Comparison of ENCODE assay signal across 9 cellular contexts in the genomic region with DNA sequence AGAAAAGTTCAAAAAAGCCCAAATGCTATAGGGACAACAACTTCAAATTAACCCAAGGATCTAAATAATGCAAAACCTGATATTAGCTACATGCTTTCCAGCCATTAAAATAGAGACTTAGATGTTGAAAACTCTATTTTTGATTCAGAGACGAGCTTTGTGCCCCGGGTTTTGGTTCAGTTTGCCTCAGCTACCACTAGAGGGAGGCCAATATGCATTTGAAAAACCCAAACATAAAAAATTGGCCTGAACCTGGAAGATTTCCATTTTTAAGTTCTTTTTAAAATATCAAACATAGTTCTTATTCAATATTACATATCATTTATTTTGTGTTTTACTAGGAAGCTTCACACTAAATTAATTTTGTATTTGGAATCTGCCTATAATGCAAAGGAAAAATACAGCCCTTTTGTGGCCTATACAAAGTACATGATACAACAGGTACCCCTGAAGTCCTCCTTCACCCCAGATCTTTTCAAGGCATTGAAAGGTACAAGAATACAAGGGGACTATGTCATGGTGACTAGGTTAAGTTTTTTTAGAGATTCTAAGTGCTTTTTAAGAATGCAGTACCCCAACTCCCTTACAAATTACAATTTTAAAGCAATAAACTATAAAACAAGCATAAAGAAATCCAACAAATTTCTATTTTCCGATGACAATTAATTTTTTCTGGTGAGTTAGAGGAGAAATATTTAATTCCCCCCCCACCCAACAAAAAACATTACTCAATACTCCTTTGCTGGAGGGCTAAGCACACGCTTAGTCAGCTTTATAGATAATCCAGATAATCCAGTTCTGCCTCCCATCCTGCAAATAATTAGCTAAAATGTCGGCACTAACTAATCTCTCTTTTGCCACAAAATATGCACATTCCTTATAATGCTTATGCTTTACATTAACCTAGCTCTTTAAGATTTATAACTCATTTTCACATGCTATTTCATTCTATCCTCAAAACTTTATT.
DNase-seq lines count a peak whose midpoint lies in the region; ATAC-seq and TF ChIP-seq lines count a peak whose summit lies in the region.
"Had no signal": no experiment of that assay in that cellular context is flagged by ENCODE, and none has a peak within 500 bp of the region (broad histone marks: within the 10 kb centered on the region; RNA-seq: fewer than 3 reads in every experiment).

No MANE protein-coding gene starts in this region.

- no peak overlapping the region for H3K4me3 Mint-ChIP-seq in endodermal cell
- H3K4me3 Mint-ChIP-seq in nephron = no peak overlapping the region
- H3K4me3 Mint-ChIP-seq: activated naive CD8-positive, alpha-beta T cell treated with anti-CD3 and anti-CD28 coated beads, Interleukin-2, amount 10 ng/mL, durations not matched to agents 7 days and 5 days had no signal

- H3K4me1 Mint-ChIP-seq in endodermal cell = peaks cover 57% of the 10 kb centered on the region
- peaks cover 26% of the 10 kb centered on the region for H3K4me1 Mint-ChIP-seq in nephron

- H3K27ac ChIP-seq in endodermal cell (ENCODE audit: low read depth, low read length) = no peak overlapping the region

- H3K9ac ChIP-seq in endodermal cell (ENCODE audit: extremely low read depth, low read length, poor library complexity, severe bottlenecking) = no peak overlapping the region

- peaks cover 17% of the 10 kb centered on the region for H3K4me1 ChIP-seq in endodermal cell (ENCODE audit: control insufficient read depth, insufficient read depth, low read length)

- TF ChIP-seq CTCF in endodermal cell (conservative IDR thresholded peaks at IDR 0.05) = peak; percentile 98
- peak; percentile 91 to 97 (median 94) for TF ChIP-seq CTCF in nephron (IDR thresholded peaks at IDR 0.05; ENCODE audit: unreplicated experiment in 3 of 3)

- DNase-seq in SIG-M5 treated with dmso at 0.1 percent for 504 hours (lab: John Stamatoyannopoulos, UW; ENCODE audit: unreplicated experiment) (peak; percentile 47), SIG-M5 (lab: John Stamatoyannopoulos, UW) (no peak), HT-29 (ENCODE audit: low spot score) (peak; percentile 63), SKM-1 treated with dmso at 0.1 percent for 144 hours (lab: John Stamatoyannopoulos, UW; ENCODE audit: unreplicated experiment) (peak; percentile 32), endodermal cell (peak; percentile 60)
- DNase-seq: activated naive CD8-positive, alpha-beta T cell treated with anti-CD3 and anti-CD28 coated beads, Interleukin-2, amount 10 ng/mL, durations not matched to agents 7 days and 5 days had no signal

- 52 to 56% methylated on average over 4 of the region's 5 CpGs for WGBS in endodermal cell (ENCODE audit: insufficient coverage in 1 of 2, insufficient read length in 1 of 2), 2 experiments

- H3K36me3 Mint-ChIP-seq in endodermal cell (ENCODE audit: low read depth) = peaks cover 5% of the 10 kb centered on the region
- no peaks in the 10 kb centered on the region for H3K36me3 Mint-ChIP-seq in nephron (ENCODE audit: low read depth)
- H3K36me3 Mint-ChIP-seq: activated naive CD8-positive, alpha-beta T cell treated with anti-CD3 and anti-CD28 coated beads, Interleukin-2, amount 10 ng/mL, durations not matched to agents 7 days and 5 days had no signal

- no peak for ATAC-seq in HG03439 (IDR thresholded peaks at IDR 0.05; ENCODE audit: unreplicated experiment)
- ATAC-seq in HG03196 (IDR thresholded peaks at IDR 0.05; ENCODE audit: unreplicated experiment) = no peak

- H3K9me3 Mint-ChIP-seq in endodermal cell = no peaks in the 10 kb centered on the region
- H3K9me3 Mint-ChIP-seq in nephron = no peaks in the 10 kb centered on the region
- H3K9me3 Mint-ChIP-seq: activated naive CD8-positive, alpha-beta T cell treated with anti-CD3 and anti-CD28 coated beads, Interleukin-2, amount 10 ng/mL, durations not matched to agents 7 days and 5 days had no signal

- H3K4me3 ChIP-seq in endodermal cell (ENCODE audit: low read length) = no peak overlapping the region

- no peaks in the 10 kb centered on the region for H3K27me3 ChIP-seq in endodermal cell (ENCODE audit: control insufficient read depth, insufficient read depth, low read length, poor library complexity, severe bottlenecking)

- no peaks in the 10 kb centered on the region for H3K9me3 ChIP-seq in endodermal cell (ENCODE audit: control insufficient read depth, low read length)

- H3K27me3 Mint-ChIP-seq in endodermal cell (ENCODE audit: insufficient read depth) (no peaks in the 10 kb centered on the region), nephron (ENCODE audit: low read depth) (peaks cover 4% of the 10 kb centered on the region)

- no peak overlapping the region for H3K27ac Mint-ChIP-seq in endodermal cell
- H3K27ac Mint-ChIP-seq in nephron = peak overlapping the region; percentile 46 to 92 (median 75)
- H3K27ac Mint-ChIP-seq: activated naive CD8-positive, alpha-beta T cell treated with anti-CD3 and anti-CD28 coated beads, Interleukin-2, amount 10 ng/mL, durations not matched to agents 7 days and 5 days had no signal

- no peaks in the 10 kb centered on the region for H3K36me3 ChIP-seq in endodermal cell (ENCODE audit: control insufficient read depth, insufficient read depth, low read length)
